ENCODE assay signal across 17 cellular contexts in genomic region chr4:36747277-36748129, GRCh38.
DNase-seq lines count a peak whose midpoint lies in the region; ATAC-seq and TF ChIP-seq lines count a peak whose summit lies in the region.
"Had no signal": no experiment of that assay in that cellular context is flagged by ENCODE, and none has a peak within 500 bp of the region (broad histone marks: within the 10 kb centered on the region; RNA-seq: fewer than 3 reads in every experiment).

No MANE protein-coding gene starts in this region.

- DNase-seq in islet precursor cell = peak; percentile 58
- DNase-seq in stimulated activated effector memory CD8-positive, alpha-beta T cell treated with anti-CD3 and anti-CD28 coated beads, Interleukin-12 subunit alpha, Interleukin-12 subunit beta, amount 100 ng/mL, for 72 hours (ENCODE audit: low spot score in 2 of 2) = no peak
- no peak for DNase-seq in chondrocyte (ENCODE audit: low spot score)
- no peak for DNase-seq in NCI-H2107 treated with DMSO at 0.1 percent for 48 hours (lab: John Stamatoyannopoulos, UW; ENCODE audit: unreplicated experiment)
- DNase-seq in globus pallidus (ENCODE audit: low spot score) = no peak
- DNase-seq: HCEC 1CT, NCI-H146, NCI-H2081 treated with DMSO at 0.1 percent for 48 hours, NCI-H2227 treated with DMSO at 0.1 percent for 48 hours, NCI-H524 treated with DMSO at 0.1 percent for 48 hours, Peyer's patch, Right ventricle myocardium superior had no signal

- H2AFZ ChIP-seq in OCI-LY3 (ENCODE audit: low read depth, low read length) = peak overlapping the region; percentile 51; the same call in 1 of the 2 replicates

- no peaks in the 10 kb centered on the region for H3K9me3 ChIP-seq in ES-I3 (ENCODE audit: control insufficient read depth, insufficient read depth, low read length)
- H3K9me3 ChIP-seq in OCI-LY3 (ENCODE audit: insufficient read depth, low read length) = no peaks in the 10 kb centered on the region
- H3K9me3 ChIP-seq: Peyer's patch had no signal

- ATAC-seq in stimulated activated effector memory CD8-positive, alpha-beta T cell treated with anti-CD3 and anti-CD28 coated beads, Interleukin-12 subunit alpha, Interleukin-12 subunit beta, amount 100 ng/mL, for 72 hours = peak; percentile 44

- TF ChIP-seq CTCF in OCI-LY3 (IDR thresholded peaks at IDR 0.05; ENCODE audit: low read depth, low read length) (no peak), chondrocyte (IDR thresholded peaks at IDR 0.05) (no peak)

- no peaks in the 10 kb centered on the region for H3K36me3 Mint-ChIP-seq in stimulated activated effector memory CD8-positive, alpha-beta T cell treated with anti-CD3 and anti-CD28 coated beads, Interleukin-12 subunit alpha, Interleukin-12 subunit beta, amount 100 ng/mL, for 72 hours
- H3K36me3 Mint-ChIP-seq in chondrocyte (ENCODE audit: low read depth) = no peaks in the 10 kb centered on the region
- H3K36me3 Mint-ChIP-seq: CD14-positive monocyte had no signal

- no peaks in the 10 kb centered on the region for H3K4me1 Mint-ChIP-seq in stimulated activated effector memory CD8-positive, alpha-beta T cell treated with anti-CD3 and anti-CD28 coated beads, Interleukin-12 subunit alpha, Interleukin-12 subunit beta, amount 100 ng/mL, for 72 hours
- no peaks in the 10 kb centered on the region for H3K4me1 Mint-ChIP-seq in chondrocyte (ENCODE audit: low read depth)
- H3K4me1 Mint-ChIP-seq: CD14-positive monocyte had no signal

- H3K4me1 ChIP-seq in ES-I3 (ENCODE audit: insufficient read depth, low read length) (no peaks in the 10 kb centered on the region), OCI-LY3 (ENCODE audit: low read length) (peaks cover 9% of the 10 kb centered on the region)
- H3K4me1 ChIP-seq: Peyer's patch had no signal

- H3K27ac Mint-ChIP-seq in stimulated activated effector memory CD8-positive, alpha-beta T cell treated with anti-CD3 and anti-CD28 coated beads, Interleukin-12 subunit alpha, Interleukin-12 subunit beta, amount 100 ng/mL, for 72 hours = no peak overlapping the region
- no peak overlapping the region for H3K27ac Mint-ChIP-seq in chondrocyte (ENCODE audit: unreplicated experiment)
- H3K27ac Mint-ChIP-seq: CD14-positive monocyte had no signal

- H3K4me2 ChIP-seq in OCI-LY3 (ENCODE audit: low read length) = no peak overlapping the region
- H3K4me2 ChIP-seq: KMS-11 had no signal

- no peak overlapping the region for H3K27ac ChIP-seq in OCI-LY3 (ENCODE audit: low read length)
- H3K27ac ChIP-seq: KMS-11, Peyer's patch, SK-N-MC had no signal

- H3K27me3 Mint-ChIP-seq in chondrocyte (ENCODE audit: low read depth) = peaks cover 2% of the 10 kb centered on the region

- H4K20me1 ChIP-seq in OCI-LY3 (ENCODE audit: insufficient read depth, low read length) = no peaks in the 10 kb centered on the region

- no peaks in the 10 kb centered on the region for H3K27me3 ChIP-seq in OCI-LY3 (ENCODE audit: low read depth, low read length)
- H3K27me3 ChIP-seq: Peyer's patch had no signal

- H3K79me2 ChIP-seq in OCI-LY3 (ENCODE audit: low read length) = no peaks in the 10 kb centered on the region

- H3K4me3 Mint-ChIP-seq in stimulated activated effector memory CD8-positive, alpha-beta T cell treated with anti-CD3 and anti-CD28 coated beads, Interleukin-12 subunit alpha, Interleukin-12 subunit beta, amount 100 ng/mL, for 72 hours = no peak overlapping the region
- no peak overlapping the region for H3K4me3 Mint-ChIP-seq in chondrocyte (ENCODE audit: unreplicated experiment)
- H3K4me3 Mint-ChIP-seq: CD14-positive monocyte had no signal

- H3K4me3 ChIP-seq in OCI-LY3 (ENCODE audit: low read length) = no peak overlapping the region
- H3K4me3 ChIP-seq: Peyer's patch, SK-N-MC had no signal

- H3K36me3 ChIP-seq in ES-I3 (ENCODE audit: insufficient read depth, low read length) (no peaks in the 10 kb centered on the region), OCI-LY3 (replicated peaks; ENCODE audit: low read depth, low read length) (no peaks in the 10 kb centered on the region)
- H3K36me3 ChIP-seq: Peyer's patch had no signal

- H3K9me3 Mint-ChIP-seq in stimulated activated effector memory CD8-positive, alpha-beta T cell treated with anti-CD3 and anti-CD28 coated beads, Interleukin-12 subunit alpha, Interleukin-12 subunit beta, amount 100 ng/mL, for 72 hours = peaks cover 2% of the 10 kb centered on the region
- peaks cover 4% of the 10 kb centered on the region for H3K9me3 Mint-ChIP-seq in chondrocyte (ENCODE audit: low read depth)

- H3K9ac ChIP-seq in ES-I3 (ENCODE audit: low read depth, low read length) = peak overlapping the region; percentile 25; the same call in 1 of the 2 replicates
- H3K9ac ChIP-seq in OCI-LY3 (ENCODE audit: low read length) = no peak overlapping the region
- H3K9ac ChIP-seq: KMS-11 had no signal
